28 cellular contexts compared by ENCODE assay signal in the genomic region with DNA sequence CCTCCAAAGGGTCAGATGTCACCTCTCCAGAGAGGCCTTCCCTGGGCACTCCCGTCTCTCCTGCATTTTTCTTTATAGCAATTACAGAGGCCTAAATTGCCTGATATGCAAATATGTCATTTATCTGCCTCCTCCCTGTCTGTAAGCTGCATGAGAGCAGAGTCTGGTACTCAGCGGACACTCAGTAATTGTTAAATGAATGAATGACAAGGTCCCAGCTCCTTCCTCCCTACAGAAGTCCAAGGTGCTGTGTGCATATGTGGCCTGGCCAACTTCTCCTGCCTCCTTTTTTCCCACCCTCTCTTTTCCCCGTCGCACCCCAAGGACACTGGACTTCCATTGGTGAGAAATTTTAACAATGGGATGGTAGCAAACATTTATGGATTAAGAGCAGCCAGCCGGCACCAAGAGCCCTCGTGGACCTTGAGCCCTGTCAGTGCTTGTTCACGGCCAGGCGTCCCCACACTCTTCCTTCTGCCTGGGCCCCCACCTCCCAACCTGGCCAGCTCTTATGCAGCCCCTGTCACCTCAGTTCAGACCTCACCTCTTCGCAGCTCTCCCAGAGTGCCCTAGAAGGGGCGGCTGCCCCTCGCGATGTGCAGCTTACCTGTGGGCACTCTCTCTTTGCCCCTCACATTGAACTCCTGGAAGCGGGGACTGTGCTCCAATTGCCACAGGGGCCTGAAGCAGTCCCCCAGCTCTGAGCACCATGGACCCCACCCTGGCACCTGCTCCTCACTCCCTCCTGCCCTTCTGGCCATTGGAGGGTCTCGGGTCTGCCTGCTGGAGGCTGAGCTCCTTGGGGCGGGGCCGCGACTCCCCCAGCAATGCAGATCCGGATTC. TPM values are rescaled to one million over a fixed set of nuclear protein-coding genes. Genes with fewer than 3 reads are reported as not detected.
"Had no signal": no experiment of that assay in that cellular context is flagged by ENCODE, and none has a peak within 500 bp of the region (broad histone marks: within the 10 kb centered on the region; RNA-seq: fewer than 3 reads in every experiment).

No MANE protein-coding gene starts in this region.

- H3K27me3 Mint-ChIP-seq: activated naive CD8-positive, alpha-beta T cell; central memory CD8-positive, alpha-beta T cell had no signal

- H3K9me3 Mint-ChIP-seq: activated T-cell treated with anti-CD3 and anti-CD28 coated beads, Interleukin-2, amount 50 U/mL, for 72 hours; central memory CD8-positive, alpha-beta T cell; naive B cell; nephron progenitor cell had no signal

- H3K4me3 ChIP-seq: esophagus muscularis mucosa, heart right ventricle, left ventricle myocardium inferior, ovary, prostate gland, tibial nerve had no signal

- DNase-seq: activated CD4-positive, CD25-positive, alpha-beta regulatory T cell treated with anti-CD3 and anti-CD28 coated beads, Interleukin-2, amount 50 U/mL, for 72 hours; activated effector memory CD4-positive, alpha-beta T cell treated with Interleukin-2 at 50 U/mL for 16 hours; activated naive CD4-positive, alpha-beta T cell treated with Interleukin-2 at 50 U/mL for 16 hours; activated T-cell treated with anti-CD3 and anti-CD28 coated beads for 4 hours; activated T-cell treated with anti-CD3 and anti-CD28 coated beads, Interleukin-2, amount 50 U/mL, for 72 hours; anterior cingulate cortex; dermis blood vessel endothelial cell; effector CD4-positive, alpha-beta T cell; foreskin keratinocyte; heart right ventricle; kidney glomerular epithelial cell; left ventricle myocardium inferior; naive B cell; nephron progenitor cell; ovary; stimulated activated CD4-positive, alpha-beta T cell treated with anti-CD3 and anti-CD28 coated beads, Interleukin-15, amount 100 ng/mL, for 24 hours; stimulated activated CD4-positive, alpha-beta T cell treated with anti-CD3 and anti-CD28 coated beads, Interleukin-2, amount 100 ng/mL, for 24 hours; stimulated activated naive CD4-positive, alpha-beta T cell treated with Interleukin-2 at 50 U/mL for 16 hours; T-helper 1 cell; T1000 had no signal

- ATAC-seq: activated T-cell treated with anti-CD3 and anti-CD28 coated beads, Interleukin-2, amount 50 U/mL, for 72 hours; foreskin keratinocyte; heart right ventricle had no signal

- H3K9me3 ChIP-seq: esophagus muscularis mucosa, heart right ventricle, left ventricle myocardium inferior, ovary, prostate gland, tibial nerve had no signal

- H3K27me3 ChIP-seq: foreskin keratinocyte, ovary had no signal

- H3K4me1 Mint-ChIP-seq: central memory CD8-positive, alpha-beta T cell; naive B cell had no signal

- H3K36me3 ChIP-seq: esophagus muscularis mucosa, heart right ventricle, left ventricle myocardium inferior, ovary, prostate gland, tibial nerve had no signal

- H3K4me1 ChIP-seq: esophagus muscularis mucosa, foreskin keratinocyte, heart right ventricle, left ventricle myocardium inferior, prostate gland, tibial nerve had no signal

- H3K27ac Mint-ChIP-seq: activated naive CD8-positive, alpha-beta T cell; activated T-cell treated with anti-CD3 and anti-CD28 coated beads, Interleukin-2, amount 50 U/mL, for 72 hours; nephron progenitor cell had no signal

- H3K4me3 Mint-ChIP-seq: activated naive CD8-positive, alpha-beta T cell; activated T-cell treated with anti-CD3 and anti-CD28 coated beads, Interleukin-2, amount 50 U/mL, for 72 hours; central memory CD8-positive, alpha-beta T cell; naive B cell; nephron progenitor cell had no signal

- H3K36me3 Mint-ChIP-seq: naive B cell had no signal

- H3K27ac ChIP-seq: esophagus muscularis mucosa, foreskin keratinocyte, heart right ventricle, left ventricle myocardium inferior, ovary, prostate gland, tibial nerve had no signal

RNA-seq across cellular contexts. Expression of a gene that starts 1.5 kb away (rescaled TPM):
- total RNA-seq: bronchial epithelial cell, dermis blood vessel endothelial cell, esophagus muscularis mucosa, foreskin keratinocyte, heart right ventricle, left ventricle myocardium inferior, lung microvascular endothelial cell, tibial nerve, urinary bladder had no signal
- polyA plus RNA-seq: foreskin keratinocyte, heart right ventricle had no signal

RNA-seq across cellular contexts. Expression of a gene that starts 41.7 kb away (rescaled TPM):
- total RNA-seq: bronchial epithelial cell, dermis blood vessel endothelial cell, lung microvascular endothelial cell had no signal
